ENCODE assay signal across 8 cellular contexts in the genomic region with DNA sequence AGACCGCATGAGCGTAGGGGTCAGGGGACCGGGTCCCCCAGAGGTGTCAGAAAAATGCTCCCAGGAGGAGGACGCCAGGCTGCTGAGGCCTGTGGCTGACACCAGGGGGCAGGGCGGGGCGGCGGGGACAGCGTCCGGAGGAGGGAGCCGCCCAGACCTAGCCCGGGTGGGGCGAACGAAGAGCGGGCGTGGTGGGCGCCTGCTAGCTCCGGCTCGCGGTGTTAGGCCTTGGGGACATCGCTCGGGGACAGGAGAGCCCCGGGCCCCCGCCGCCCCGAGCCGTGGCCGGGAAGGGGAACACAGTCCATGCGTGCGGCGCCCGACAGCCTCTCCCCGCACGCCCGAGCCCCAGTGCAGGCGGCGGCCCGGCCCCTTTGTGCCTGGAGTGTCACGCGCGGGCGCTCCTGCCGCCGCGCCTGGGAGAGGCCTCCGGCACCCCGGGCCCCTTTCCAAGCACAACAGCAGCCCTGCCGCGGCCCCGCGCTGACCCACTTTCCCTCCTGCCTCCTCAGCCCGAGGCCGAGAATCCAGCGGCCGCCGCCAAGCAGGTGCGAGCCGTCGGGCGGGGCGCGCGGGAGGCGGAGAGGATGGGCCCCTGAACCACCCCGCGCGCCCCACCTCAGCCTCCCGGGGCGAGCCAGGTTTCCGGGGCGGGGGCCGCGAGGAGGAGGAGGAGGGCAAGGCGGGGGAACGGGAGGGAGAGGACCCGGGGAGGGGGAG.
A peak's percentile ranks its signal among the peaks of the same experiment; 100 is the strongest.
DNase-seq lines count a peak whose midpoint lies in the region; ATAC-seq, FAIRE-seq and TF ChIP-seq lines count a peak whose summit lies in the region.

No MANE protein-coding gene starts in this region.

- H3K27me3 ChIP-seq in DND-41 (ENCODE audit: insufficient read depth, low read length, poor library complexity) (no peaks in the 10 kb centered on the region), suprapubic skin (no peaks in the 10 kb centered on the region)

- no peaks in the 10 kb centered on the region for H4K20me1 ChIP-seq in DND-41 (ENCODE audit: insufficient read depth, low read length)

- DNase-seq in DND-41 (peak; percentile 84), HuH-7.5 (ENCODE audit: low spot score) (peak; percentile 76), SHP77 treated with DMSO at 0.1 percent for 48 hours (lab: John Stamatoyannopoulos, UW) (peak; percentile 49), frontal cortex (ENCODE audit: low spot score in 2 of 2) (peak; percentile 77 to 83), occipital lobe (lab: John Stamatoyannopoulos, UW) (peak; percentile 65), suprapubic skin (ENCODE audit: low spot score in 2 of 2) (peak; percentile 89 to 90)
- peak; percentile 76 for DNase-seq in activated gamma-delta T cell treated with anti-CD3 and anti-CD28 coated beads, Interleukin-2, amount 50 U/mL, for 16 hours (ENCODE audit: low read depth)

- H3K9ac ChIP-seq in DND-41 (ENCODE audit: low read depth, low read length), result peak overlapping the region; percentile 59

- H3K9me3 ChIP-seq in DND-41 (ENCODE audit: insufficient read depth, low read length, severe bottlenecking) (no peaks in the 10 kb centered on the region), suprapubic skin (no peaks in the 10 kb centered on the region)

- no peak for TF ChIP-seq EP300 in suprapubic skin (IDR thresholded peaks at IDR 0.05)

- peak; percentile 78 for ATAC-seq in DND-41 (ENCODE audit: insufficient read depth, low read depth)
- ATAC-seq in GM21515 (IDR thresholded peaks at IDR 0.05; ENCODE audit: unreplicated experiment), result peak; percentile 76

- H3K4me1 ChIP-seq in DND-41 (ENCODE audit: insufficient read depth, low read length) (peaks cover 17% of the 10 kb centered on the region), suprapubic skin (peaks cover 70% of the 10 kb centered on the region)

- TF ChIP-seq POLR2A in suprapubic skin (IDR thresholded peaks at IDR 0.05), result peak in 1 of 2 donors; percentile 34

- no peaks in the 10 kb centered on the region for H3K36me3 ChIP-seq in DND-41 (ENCODE audit: insufficient read depth, low read length)
- no peaks in the 10 kb centered on the region for H3K36me3 ChIP-seq in suprapubic skin

- 2% methylated on average over 28 of the region's 75 CpGs for WGBS in suprapubic skin

- H3K27ac ChIP-seq in DND-41 (ENCODE audit: low read length) (peak overlapping the region; percentile 47; the same call in 1 of the 2 replicates), suprapubic skin (peak overlapping the region; percentile 97)

- TF ChIP-seq CTCF in DND-41 (IDR thresholded peaks at IDR 0.05; ENCODE audit: borderline replicate concordance, extremely low read depth, low read length, poor library complexity, severe bottlenecking), result peak; percentile 69
- TF ChIP-seq CTCF in suprapubic skin (IDR thresholded peaks at IDR 0.05), result peak; percentile 52 to 90

- no peaks in the 10 kb centered on the region for H3K79me2 ChIP-seq in DND-41 (ENCODE audit: insufficient read depth, low read length)

- peak overlapping the region; percentile 1 to 57; a peak in 3 of 4 replicates for H3K4me3 ChIP-seq in DND-41 (ENCODE audit: low read depth in 1 of 2, low read length in 2 of 2)
- peak overlapping the region; percentile 65 for H3K4me3 ChIP-seq in suprapubic skin

- peak overlapping the region; percentile 65 for H2AFZ ChIP-seq in DND-41 (ENCODE audit: low read depth, low read length)

- FAIRE-seq in frontal cortex (lab: Jason Lieb, UNC), result no peak

- peak overlapping the region; percentile 71 for H3K4me2 ChIP-seq in DND-41 (ENCODE audit: insufficient read depth, low read length)

Comparison
In these comparisons a context has a peak if more than half of its experiments do, and no peak if none do; other contexts are left out.
1. Peak in every context shown above with its lines: DNase-seq, ATAC-seq, H3K4me3 ChIP-seq and H3K27ac ChIP-seq.